ENCODE assay signal across 8 cellular contexts in the genomic region with DNA sequence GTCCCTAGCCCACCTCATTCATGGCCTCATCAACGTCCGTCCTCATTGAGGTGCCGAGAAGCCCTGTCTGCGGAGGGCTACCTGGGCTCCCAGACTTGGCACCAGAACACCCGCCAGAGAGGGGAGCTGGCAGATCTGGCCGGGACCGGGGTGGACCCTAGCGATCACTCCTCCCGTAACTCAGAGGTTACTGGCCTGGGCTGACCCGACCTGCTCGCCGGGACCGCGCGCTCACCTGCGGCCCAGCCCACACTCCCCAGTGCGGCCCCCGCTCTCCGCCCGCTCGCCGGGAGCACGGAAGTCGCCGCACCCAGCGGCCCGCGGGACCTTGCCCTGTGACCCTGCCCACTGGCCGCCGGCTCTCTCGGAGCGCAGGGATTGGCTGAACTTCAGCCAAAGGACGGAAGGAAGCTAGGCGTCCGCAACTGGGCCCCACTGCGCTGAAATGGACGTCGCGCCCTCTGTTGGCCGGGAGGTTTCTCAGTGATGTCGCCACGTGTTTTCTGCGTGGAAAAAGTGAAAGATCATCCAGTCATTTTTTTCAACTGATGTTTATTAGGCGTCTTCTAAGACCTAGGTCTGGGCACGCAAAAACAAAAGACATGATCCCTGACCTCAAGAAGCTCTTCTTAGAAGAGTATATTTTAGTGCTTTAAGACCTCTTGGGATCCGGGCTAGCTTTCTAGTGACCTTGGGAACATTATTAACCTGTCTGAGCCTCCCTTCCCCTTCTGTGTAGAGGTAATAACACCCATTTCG. TPM values are rescaled to one million over a fixed set of nuclear protein-coding genes. Genes with fewer than 3 reads are reported as not detected.
A peak's percentile ranks its signal among the peaks of the same experiment; 100 is the strongest.
DNase-seq lines count a peak whose midpoint lies in the region; ATAC-seq and TF ChIP-seq lines count a peak whose summit lies in the region.

A gene with protein sequence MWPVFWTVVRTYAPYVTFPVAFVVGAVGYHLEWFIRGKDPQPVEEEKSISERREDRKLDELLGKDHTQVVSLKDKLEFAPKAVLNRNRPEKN (minus strand): TSS at position 308 of the 759 bp plus-strand sequence. CDS start 3,772 bp downstream, outside the sequence.

- H3K27me3 Mint-ChIP-seq in T-cell (no peaks in the 10 kb centered on the region), type B pancreatic cell (peaks cover 30% of the 10 kb centered on the region)

- H3K27ac ChIP-seq in adipose tissue (ENCODE audit: low read depth, low read length), result peak within 1 kb of the TSS; percentile 93

- CTCF ChIA-PET in T-cell (lab: Charles Lee), result interaction anchor here in 1 of 2 donors (0.9 to 1.2 kb wide), 3 partner anchors 9 to 333 kb away, joined by 3 to 4 read pairs (median 3); partner anchors contain the start of gene SFPQ

- intact Hi-C loops in cardiac septum (cut with DNase I), result loop anchor here (10.0 kb wide), 3 partner anchors 125 to 435 kb away; partner anchors contain the start of gene TMEM35B

- DNase-seq in NCI-H1417 treated with DMSO at 0.1 percent for 48 hours (lab: John Stamatoyannopoulos, UW) (peak; percentile 71), T-cell (peak; percentile 68 to 91 (median 80)), cardiac septum (ENCODE audit: low spot score) (peak; percentile 97), pons (ENCODE audit: low spot score) (peak; percentile 92), type B pancreatic cell (ENCODE audit: extremely low spot score, unreplicated experiment) (peak; percentile 87)

- WGBS in adipose tissue, 3 donors, result 1% methylated on average over 47 of the region's 47 CpGs

- POLR2A ChIA-PET in T-cell (lab: Charles Lee), result no interaction called here

- peak within 1 kb of the TSS; percentile 89 to 97 (median 97) for H3K4me3 Mint-ChIP-seq in T-cell
- H3K4me3 Mint-ChIP-seq in type B pancreatic cell, result peak within 1 kb of the TSS; percentile 95

- ATAC-seq in HG02763 (IDR thresholded peaks at IDR 0.05; ENCODE audit: unreplicated experiment) (peak; percentile 96), T-cell (replicated peaks in 1 of 4) (peak; percentile 94 to 98 (median 96))

- H3K4me1 Mint-ChIP-seq in T-cell, result peaks cover 57 to 75% (median 63%) of the 10 kb centered on the region in 3 donors
- H3K4me1 Mint-ChIP-seq in type B pancreatic cell (ENCODE audit: unreplicated experiment), result peaks cover 23% of the 10 kb centered on the region

- H3K9me3 Mint-ChIP-seq in T-cell (no peaks in the 10 kb centered on the region), type B pancreatic cell (no peaks in the 10 kb centered on the region)

- H3K36me3 Mint-ChIP-seq in T-cell, result peaks cover 3% of the 10 kb centered on the region
- H3K36me3 Mint-ChIP-seq in type B pancreatic cell, result no peaks in the 10 kb centered on the region

- H3K27ac Mint-ChIP-seq in T-cell (peak within 1 kb of the TSS; percentile 96), type B pancreatic cell (peak within 1 kb of the TSS; percentile 85)

- peak; percentile 83 for TF ChIP-seq CTCF in GM12873 (IDR thresholded peaks at IDR 0.05; ENCODE audit: insufficient read depth, low read depth, low read length, missing control alignments)
- peak; percentile 85 for TF ChIP-seq CTCF in type B pancreatic cell (conservative IDR thresholded peaks at IDR 0.05)

RNA-seq across cellular contexts. Expression of the gene that starts here (rescaled TPM):
- total RNA-seq in T-cell, result 10 to 100 TPM; 29.8 to 46.7 (median 37.1) TPM
- polyA plus RNA-seq in adipose tissue, result 10 to 100 TPM; 21.8 to 59.6 (median 23.8) TPM
- 49.4 TPM for total RNA-seq in cardiac septum
- 39.0 and 45.6 TPM in 2 replicates for total RNA-seq in type B pancreatic cell (ENCODE audit: low replicate concordance)

Comparison
In these comparisons a context has a peak if more than half of its experiments do, and no peak if none do; other contexts are left out.
1. Peak in every context shown above with its lines: DNase-seq, ATAC-seq and H3K27ac ChIP-seq.